25 cellular contexts compared by ENCODE assay signal in the genomic region with DNA sequence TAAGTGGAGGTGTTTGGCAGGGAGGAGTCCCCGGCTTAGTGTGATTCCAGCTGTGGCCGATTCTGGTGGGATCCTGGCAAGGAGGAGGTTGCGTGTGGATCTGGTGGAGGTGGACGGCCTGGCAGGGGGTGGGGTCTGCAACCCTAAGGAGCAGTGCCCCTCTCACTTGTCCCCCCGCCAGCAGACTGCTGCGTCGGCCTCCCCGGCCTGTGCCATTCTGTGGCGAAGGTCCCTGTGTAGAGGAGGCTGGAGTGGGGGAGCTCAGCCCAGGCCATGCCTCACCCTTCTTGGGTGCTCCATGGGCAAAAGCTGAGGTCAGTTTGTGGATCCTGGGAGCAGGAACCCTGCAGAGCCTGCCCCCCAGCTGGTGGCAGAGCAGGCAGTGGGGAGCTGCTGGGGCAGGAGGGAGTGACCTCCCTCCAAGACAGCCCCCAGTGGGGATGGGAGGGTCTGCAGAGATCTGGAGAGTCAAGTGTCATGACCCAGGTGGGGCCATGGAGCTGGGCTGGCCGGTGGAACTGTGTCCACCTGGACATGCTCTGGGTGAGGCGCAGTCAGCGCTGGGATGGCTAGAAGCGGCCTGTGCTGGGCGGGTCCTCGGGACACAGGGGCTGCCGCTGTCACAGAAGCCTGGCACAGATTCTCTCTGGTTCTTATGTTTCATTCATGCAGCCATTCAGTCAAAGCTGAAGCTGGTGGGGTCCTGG. TPM values are rescaled to one million over a fixed set of nuclear protein-coding genes. Genes with fewer than 3 reads are reported as not detected.
A peak's percentile ranks its signal among the peaks of the same experiment; 100 is the strongest.
DNase-seq lines count a peak whose midpoint lies in the region; ATAC-seq, FAIRE-seq and TF ChIP-seq lines count a peak whose summit lies in the region.
"Had no signal": no experiment of that assay in that cellular context is flagged by ENCODE, and none has a peak within 500 bp of the region (broad histone marks: within the 10 kb centered on the region; RNA-seq: fewer than 3 reads in every experiment).

No MANE protein-coding gene starts in this region.

- TF ChIP-seq CTCF in activated CD8-positive, alpha-beta T cell treated with anti-CD3 and anti-CD28 coated beads for 36 hours (IDR thresholded peaks at IDR 0.05): no peak
- TF ChIP-seq CTCF in VCaP (conservative IDR thresholded peaks at IDR 0.05): 0 out of 2 replicates have a peak, but pooled peaks have one; percentile 4
- TF ChIP-seq CTCF in kidney (IDR thresholded peaks at IDR 0.05; ENCODE audit: borderline replicate concordance, extremely low read depth, insufficient read depth): no peak
- TF ChIP-seq CTCF in smooth muscle cell (IDR thresholded peaks at IDR 0.05; ENCODE audit: borderline replicate concordance, insufficient read depth, poor library complexity, severe bottlenecking): no peak
- TF ChIP-seq CTCF in PC-3 (conservative IDR thresholded peaks at IDR 0.05; ENCODE audit: low read depth, low read length): no peak; the same call in none of the 2 replicates

- peaks cover 1% of the 10 kb centered on the region for H3K4me1 Mint-ChIP-seq in activated CD8-positive, alpha-beta T cell treated with anti-CD3 and anti-CD28 coated beads for 36 hours (ENCODE audit: low read depth)
- H3K4me1 Mint-ChIP-seq in activated CD8-positive, alpha-beta T cell treated with anti-CD3 and anti-CD28 coated beads, Interleukin-2, amount 10 ng/mL, durations not matched to agents 7 days and 5 days (ENCODE audit: low read depth): peaks cover 17% of the 10 kb centered on the region

- H3K36me3 Mint-ChIP-seq in activated CD8-positive, alpha-beta T cell treated with anti-CD3 and anti-CD28 coated beads for 36 hours (ENCODE audit: low read depth): no peaks in the 10 kb centered on the region
- peaks cover 4% of the 10 kb centered on the region for H3K36me3 Mint-ChIP-seq in activated CD8-positive, alpha-beta T cell treated with anti-CD3 and anti-CD28 coated beads, Interleukin-2, amount 10 ng/mL, durations not matched to agents 7 days and 5 days (ENCODE audit: low read depth)
- H3K36me3 Mint-ChIP-seq: CD8-positive, alpha-beta T cell had no signal

- H3K4me3 ChIP-seq in kidney (ENCODE audit: low read length in 2 of 2) (no peak overlapping the region), smooth muscle cell (no peak overlapping the region), PC-3 (ENCODE audit: low read length) (no peak overlapping the region)

- H3K9ac ChIP-seq in kidney (ENCODE audit: low read length in 2 of 2) (no peak overlapping the region), smooth muscle cell (ENCODE audit: low read depth) (no peak overlapping the region), PC-3 (ENCODE audit: low read length) (no peak overlapping the region)

- peaks cover 32% of the 10 kb centered on the region for H3K79me2 ChIP-seq in smooth muscle cell (ENCODE audit: low read depth)
- peaks cover 20% of the 10 kb centered on the region for H3K79me2 ChIP-seq in PC-3 (ENCODE audit: low read length)

- H3K27ac ChIP-seq in VCaP (no peak overlapping the region), kidney (ENCODE audit: low read depth in 2 of 2, low read length in 2 of 2) (no peak overlapping the region), smooth muscle cell (ENCODE audit: low read depth) (peak overlapping the region; percentile 78), PC-3 (ENCODE audit: low read length) (no peak overlapping the region)
- H3K27ac ChIP-seq: 22Rv1 had no signal

- POLR2A ChIA-PET in activated CD8-positive, alpha-beta T cell treated with anti-CD3 and anti-CD28 coated beads for 36 hours (lab: Charles Lee): interaction anchor here (0.7 to 8.4 kb wide), 2 partner anchors 9 to 23 kb away, joined by 3 to 46 read pairs; partner anchors contain the start of gene MMP23B
- POLR2A ChIA-PET in activated CD8-positive, alpha-beta T cell treated with anti-CD3 and anti-CD28 coated beads, Interleukin-2, amount 10 ng/mL, durations not matched to agents 7 days and 5 days (lab: Charles Lee): no interaction called here
- POLR2A ChIA-PET in PC-3 (lab: Charles Lee; ENCODE audit: unreplicated experiment): no interaction called here

- H3F3A ChIP-seq in smooth muscle cell (ENCODE audit: low read depth) (peaks cover 3% of the 10 kb centered on the region), PC-3 (ENCODE audit: low read length, unreplicated experiment) (no peaks in the 10 kb centered on the region)

- no peaks in the 10 kb centered on the region for H3K9me2 ChIP-seq in PC-3 (replicated peaks; ENCODE audit: low read length)

- no peak overlapping the region for H3K4me3 Mint-ChIP-seq in activated CD8-positive, alpha-beta T cell treated with anti-CD3 and anti-CD28 coated beads for 36 hours
- H3K4me3 Mint-ChIP-seq in activated CD8-positive, alpha-beta T cell treated with anti-CD3 and anti-CD28 coated beads, Interleukin-2, amount 10 ng/mL, durations not matched to agents 7 days and 5 days: no peak overlapping the region
- H3K4me3 Mint-ChIP-seq: CD8-positive, alpha-beta T cell had no signal

- H3K9me3 ChIP-seq in kidney (ENCODE audit: control insufficient read depth in 1 of 2, low read length in 2 of 2): no peaks in the 10 kb centered on the region
- H3K9me3 ChIP-seq in smooth muscle cell (replicated peaks; ENCODE audit: low read depth): no peaks in the 10 kb centered on the region
- H3K9me3 ChIP-seq in PC-3 (ENCODE audit: low read length): no peaks in the 10 kb centered on the region

- H3K36me3 ChIP-seq in kidney (ENCODE audit: control insufficient read depth in 1 of 2, insufficient read depth in 2 of 2, low read length in 2 of 2): peaks cover 0 to 6% of the 10 kb centered on the region in 2 donors
- no peaks in the 10 kb centered on the region for H3K36me3 ChIP-seq in smooth muscle cell (ENCODE audit: low read depth)
- H3K36me3 ChIP-seq in PC-3 (ENCODE audit: low read depth, low read length): no peaks in the 10 kb centered on the region; the same call in 1 of the 2 replicates

- no peak for ATAC-seq in activated CD8-positive, alpha-beta T cell treated with anti-CD3 and anti-CD28 coated beads for 36 hours
- ATAC-seq in activated CD8-positive, alpha-beta T cell treated with anti-CD3 and anti-CD28 coated beads, Interleukin-2, amount 10 ng/mL, durations not matched to agents 7 days and 5 days: no peak
- no peak for ATAC-seq in GM21529 (IDR thresholded peaks at IDR 0.05; ENCODE audit: unreplicated experiment)
- no peak for ATAC-seq in PC-3
- ATAC-seq: CD8-positive, alpha-beta T cell; HCT116 had no signal

- no peaks in the 10 kb centered on the region for H3K27me3 Mint-ChIP-seq in activated CD8-positive, alpha-beta T cell treated with anti-CD3 and anti-CD28 coated beads for 36 hours
- H3K27me3 Mint-ChIP-seq in activated CD8-positive, alpha-beta T cell treated with anti-CD3 and anti-CD28 coated beads, Interleukin-2, amount 10 ng/mL, durations not matched to agents 7 days and 5 days (ENCODE audit: low read depth): no peaks in the 10 kb centered on the region

- peaks cover 0 to 12% of the 10 kb centered on the region in 2 donors for H3K4me1 ChIP-seq in kidney (ENCODE audit: control insufficient read depth in 1 of 2, insufficient read depth in 1 of 2, low read depth in 1 of 2, low read length in 2 of 2)
- peaks cover 18% of the 10 kb centered on the region for H3K4me1 ChIP-seq in smooth muscle cell (ENCODE audit: low read depth)
- H3K4me1 ChIP-seq in PC-3 (ENCODE audit: insufficient read depth, low read length): peaks cover 12% of the 10 kb centered on the region

- no peak for FAIRE-seq in kidney (lab: Jason Lieb, UNC)
- FAIRE-seq: GM12891, H1, RCC 7860 had no signal

- CTCF ChIA-PET in activated CD8-positive, alpha-beta T cell treated with anti-CD3 and anti-CD28 coated beads for 36 hours (lab: Charles Lee): interaction anchor here (1.4 kb wide), 1 partner anchor 58 kb away, joined by 4 read pairs; no protein-coding TSS in a partner anchor
- CTCF ChIA-PET in activated CD8-positive, alpha-beta T cell treated with anti-CD3 and anti-CD28 coated beads, Interleukin-2, amount 10 ng/mL, durations not matched to agents 7 days and 5 days (lab: Charles Lee): no interaction called here
- CTCF ChIA-PET in PC-3 (lab: Charles Lee): no interaction called here

- H3K9me3 Mint-ChIP-seq in activated CD8-positive, alpha-beta T cell treated with anti-CD3 and anti-CD28 coated beads for 36 hours: no peaks in the 10 kb centered on the region
- H3K9me3 Mint-ChIP-seq in activated CD8-positive, alpha-beta T cell treated with anti-CD3 and anti-CD28 coated beads, Interleukin-2, amount 10 ng/mL, durations not matched to agents 7 days and 5 days (ENCODE audit: insufficient read depth): no peaks in the 10 kb centered on the region
- H3K9me3 Mint-ChIP-seq: CD8-positive, alpha-beta T cell had no signal

- no peak overlapping the region for H3K27ac Mint-ChIP-seq in activated CD8-positive, alpha-beta T cell treated with anti-CD3 and anti-CD28 coated beads for 36 hours
- no peak overlapping the region for H3K27ac Mint-ChIP-seq in activated CD8-positive, alpha-beta T cell treated with anti-CD3 and anti-CD28 coated beads, Interleukin-2, amount 10 ng/mL, durations not matched to agents 7 days and 5 days
- H3K27ac Mint-ChIP-seq: CD8-positive, alpha-beta T cell had no signal

- WGBS in smooth muscle cell (ENCODE audit: low lambda C conversion rate): 97% methylated on average over 16 of the region's 16 CpGs

- H2AFZ ChIP-seq in smooth muscle cell (ENCODE audit: low read depth): no peak overlapping the region
- H2AFZ ChIP-seq in PC-3 (ENCODE audit: low read length): no peak overlapping the region

- no peak overlapping the region for H3K4me2 ChIP-seq in smooth muscle cell
- H3K4me2 ChIP-seq in PC-3 (ENCODE audit: low read length): no peak overlapping the region

- H4K20me1 ChIP-seq in smooth muscle cell (ENCODE audit: low read depth) (peaks cover 88% of the 10 kb centered on the region), PC-3 (ENCODE audit: low read length) (peaks cover 16% of the 10 kb centered on the region; the same call in 1 of the 2 replicates)

- no TSS peak for BruUV-seq in PC-3 (replicated peaks; lab: Mats Ljungman, UMichigan)

- DNase-seq in activated CD8-positive, alpha-beta T cell treated with anti-CD3 and anti-CD28 coated beads for 36 hours: peak; percentile 1
- DNase-seq in activated CD8-positive, alpha-beta T cell treated with anti-CD3 and anti-CD28 coated beads, Interleukin-2, amount 10 ng/mL, durations not matched to agents 7 days and 5 days: no peak
- DNase-seq in kidney: peak; percentile 78
- no peak for DNase-seq in smooth muscle cell (lab: John Stamatoyannopoulos, UW; ENCODE audit: unreplicated experiment)
- DNase-seq in kidney tubule cell (ENCODE audit: low spot score): no peak
- DNase-seq in PC-3: no peak
- DNase-seq: ACHN, C1 segment of cervical spinal cord, IMR-90, MV-4-11, NCI-H1694, NCI-H2081, NCI-H2171, NCI-H345, NCI-H524 treated with DMSO at 0.1 percent for 48 hours, SHP77 had no signal

- H3K27me3 ChIP-seq in smooth muscle cell (ENCODE audit: low read depth): no peaks in the 10 kb centered on the region
- no peaks in the 10 kb centered on the region for H3K27me3 ChIP-seq in PC-3 (ENCODE audit: low read length)

- intact Hi-C loops in activated CD8-positive, alpha-beta T cell treated with anti-CD3 and anti-CD28 coated beads for 36 hours (cut with micrococcal nuclease): no loop called here
- intact Hi-C loops in kidney (cut with DNase I) (no loop called here), PC-3 (cut with micrococcal nuclease) (no loop called here)

RNA-seq across cellular contexts. Expression of gene MIB2, which starts 5.3 kb away (rescaled TPM):
- 10 to 100 TPM; 40.1 to 41.3 TPM for total RNA-seq in activated CD8-positive, alpha-beta T cell treated with anti-CD3 and anti-CD28 coated beads for 36 hours
- total RNA-seq in activated CD8-positive, alpha-beta T cell treated with anti-CD3 and anti-CD28 coated beads, Interleukin-2, amount 10 ng/mL, durations not matched to agents 7 days and 5 days: 10 to 100 TPM; 49.3 to 50.7 TPM
- 61.6 TPM for total RNA-seq in kidney
- polyA plus RNA-seq in kidney (ENCODE audit: insufficient read depth, low read depth, low replicate concordance): 35.6 TPM
- total RNA-seq in smooth muscle cell: 21.9 and 42.7 TPM in 2 replicates
- polyA plus RNA-seq in smooth muscle cell: 61.2 and 71.2 TPM in 2 replicates
- total RNA-seq in PC-3 (2014; rRNA removed): 164 and 218 TPM in 2 replicates

RNA-seq across cellular contexts. Expression of gene MMP23B, which starts 11.4 kb away (rescaled TPM):
- total RNA-seq in activated CD8-positive, alpha-beta T cell treated with anti-CD3 and anti-CD28 coated beads for 36 hours: 1 to 10 TPM; 3.3 to 4.0 TPM
- total RNA-seq in activated CD8-positive, alpha-beta T cell treated with anti-CD3 and anti-CD28 coated beads, Interleukin-2, amount 10 ng/mL, durations not matched to agents 7 days and 5 days: 1 to 10 TPM; 1.7 to 2.0 TPM
- total RNA-seq in kidney (7.1 TPM), smooth muscle cell (81.7 and 89.8 TPM in 2 replicates), PC-3 (2014; rRNA removed) (25.9 and 28.4 TPM in 2 replicates)
- polyA plus RNA-seq in kidney (ENCODE audit: insufficient read depth, low read depth, low replicate concordance) (4.0 TPM), smooth muscle cell (197 and 218 TPM in 2 replicates)
- total RNA-seq: M059J had no signal

RNA-seq across cellular contexts. Expression of gene FNDC10, which starts 20.7 kb away (rescaled TPM):
- 1 to 10 TPM; 2.8 to 3.6 TPM for total RNA-seq in activated CD8-positive, alpha-beta T cell treated with anti-CD3 and anti-CD28 coated beads for 36 hours
- total RNA-seq in activated CD8-positive, alpha-beta T cell treated with anti-CD3 and anti-CD28 coated beads, Interleukin-2, amount 10 ng/mL, durations not matched to agents 7 days and 5 days: 1 to 10 TPM; 7.5 to 9.3 TPM
- total RNA-seq in kidney (2.6 TPM), smooth muscle cell (3.3 and 9.1 TPM in 2 replicates), PC-3 (2014; rRNA removed) (7.9 and 8.8 TPM in 2 replicates)
- polyA plus RNA-seq in kidney (ENCODE audit: insufficient read depth, low read depth, low replicate concordance) (18.2 TPM), smooth muscle cell (14.2 and 22.5 TPM in 2 replicates)

RNA-seq across cellular contexts. Expression of gene CDK11B, which starts 38.2 kb away (rescaled TPM):
- 10 to 100 TPM; 29.4 to 32.0 TPM for total RNA-seq in activated CD8-positive, alpha-beta T cell treated with anti-CD3 and anti-CD28 coated beads for 36 hours
- 10 to 100 TPM; 35.4 to 39.5 TPM for total RNA-seq in activated CD8-positive, alpha-beta T cell treated with anti-CD3 and anti-CD28 coated beads, Interleukin-2, amount 10 ng/mL, durations not matched to agents 7 days and 5 days
- total RNA-seq in kidney: 24.0 TPM
- polyA plus RNA-seq in kidney (ENCODE audit: insufficient read depth, low read depth, low replicate concordance): 13.9 TPM
- total RNA-seq in smooth muscle cell: 12.1 and 15.6 TPM in 2 replicates
- 13.7 and 21.1 TPM in 2 replicates for polyA plus RNA-seq in smooth muscle cell
- 38.6 and 50.4 TPM in 2 replicates for total RNA-seq in PC-3 (2014; rRNA removed)

RNA-seq across cellular contexts. Expression of gene SSU72, which starts 45.9 kb away (rescaled TPM):
- total RNA-seq in activated CD8-positive, alpha-beta T cell treated with anti-CD3 and anti-CD28 coated beads for 36 hours: 100 to 1,000 TPM; 111 to 113 TPM
- 100 to 1,000 TPM; 123 to 129 TPM for total RNA-seq in activated CD8-positive, alpha-beta T cell treated with anti-CD3 and anti-CD28 coated beads, Interleukin-2, amount 10 ng/mL, durations not matched to agents 7 days and 5 days
- total RNA-seq in kidney: 102 TPM
- polyA plus RNA-seq in kidney (ENCODE audit: insufficient read depth, low read depth, low replicate concordance): 143 TPM
- 77.3 and 116 TPM in 2 replicates for total RNA-seq in smooth muscle cell
- 223 and 231 TPM in 2 replicates for polyA plus RNA-seq in smooth muscle cell
- total RNA-seq in PC-3 (2014; rRNA removed): 283 and 310 TPM in 2 replicates

Comparison
In these comparisons a context has a peak if more than half of its experiments do, and no peak if none do; other contexts are left out.
1. DNase-seq: peak in activated CD8-positive, alpha-beta T cell treated with anti-CD3 and anti-CD28 coated beads for 36 hours (single experiment) and kidney (single experiment); none in activated CD8-positive, alpha-beta T cell treated with anti-CD3 and anti-CD28 coated beads, Interleukin-2, amount 10 ng/mL, durations not matched to agents 7 days and 5 days (single experiment), smooth muscle cell (single experiment), kidney tubule cell (single experiment) and PC-3 (single experiment).